31 cellular contexts compared by ENCODE assay signal in the genomic region with DNA sequence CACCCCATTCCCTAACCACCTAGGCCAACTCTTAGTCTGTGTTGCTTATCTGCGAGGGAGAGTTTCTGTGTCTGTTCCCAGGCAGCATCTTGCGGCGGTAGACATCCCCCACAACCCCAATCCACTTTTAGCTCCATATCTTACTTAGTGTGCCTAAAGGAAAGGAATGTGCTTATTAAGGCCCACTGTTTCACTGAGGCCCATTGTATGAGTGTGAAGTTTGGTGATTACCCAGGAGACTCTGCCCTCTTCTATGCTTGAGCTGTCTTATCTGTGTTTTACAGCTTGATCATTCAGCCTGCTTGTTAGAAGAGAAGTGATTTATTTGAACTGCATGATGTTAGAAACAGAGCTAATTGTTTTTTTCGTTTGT. TPM values are rescaled to one million over a fixed set of nuclear protein-coding genes. Genes with fewer than 3 reads are reported as not detected.
DNase-seq lines count a peak whose midpoint lies in the region; ATAC-seq and TF ChIP-seq lines count a peak whose summit lies in the region.
"Had no signal": no experiment of that assay in that cellular context is flagged by ENCODE, and none has a peak within 500 bp of the region (broad histone marks: within the 10 kb centered on the region; RNA-seq: fewer than 3 reads in every experiment).

No MANE protein-coding gene starts in this region.

- POLR2A ChIA-PET in Caco-2 (lab: Charles Lee) = no interaction called here
- POLR2A ChIA-PET in WTC11 (lab: Charles Lee) = no interaction called here

- H3K9me3 Mint-ChIP-seq in Caco-2 (ENCODE audit: unreplicated experiment) = peaks cover 17% of the 10 kb centered on the region
- H3K9me3 Mint-ChIP-seq in WTC11 = peaks cover 24% of the 10 kb centered on the region
- H3K9me3 Mint-ChIP-seq in neural crest cell = peaks cover 14% of the 10 kb centered on the region

- H3K4me1 ChIP-seq in Caco-2 = no peaks in the 10 kb centered on the region
- H3K4me1 ChIP-seq: gastroesophageal sphincter, psoas muscle, suprapubic skin had no signal

- no TSS peak for BruUV-seq in Caco-2 (replicated peaks; lab: Mats Ljungman, UMichigan)

- DNase-seq in Caco-2 (peak in 1 of 2 experiments; percentile 26), WTC11 (ENCODE audit: low spot score) (no peak), left cardiac atrium (no peak), neural crest cell (ENCODE audit: low read depth, low spot score) (no peak), GDM1 (lab: John Stamatoyannopoulos, UW) (no peak), SHP77 treated with DMSO at 0.1 percent for 48 hours (lab: John Stamatoyannopoulos, UW) (no peak), COLO668 (lab: John Stamatoyannopoulos, UW; ENCODE audit: unreplicated experiment) (no peak)
- no peak for DNase-seq in stimulated activated CD4-positive, alpha-beta T cell treated with anti-CD3 and anti-CD28 coated beads, Interleukin-2, amount 100 ng/mL, for 48 hours
- DNase-seq: activated CD4-positive, alpha-beta T cell treated with anti-CD3 and anti-CD28 coated beads for 4 hours; activated CD8-positive, alpha-beta memory T cell treated with anti-CD3 and anti-CD28 coated beads for 24 hours; activated naive CD4-positive, alpha-beta T cell treated with anti-CD3 and anti-CD28 coated beads, Interleukin-2, amount 50 U/mL, for 16 hours; activated T-cell treated with anti-CD3 and anti-CD28 coated beads for 4 hours; AML-193; amniotic stem cell; brain microvascular endothelial cell; CD4-positive, alpha-beta memory T cell; DMS 273 treated with DMSO at 0.1 percent for 48 hours; dorsolateral prefrontal cortex; EL; NCI-H1436; NCI-H2081; NCI-H2227 treated with DMSO at 0.1 percent for 48 hours; occipital lobe; psoas muscle; SIG-M5; stimulated activated naive B cell treated with anti-CD40 and anti-IgM and Interleukin-4, amounts not matched to agents 10 μg/mL and 1 μg/mL and 100 μg/mL, for 72 hours had no signal

- H3K27me3 ChIP-seq in Caco-2 (replicated peaks; ENCODE audit: control insufficient read depth, insufficient read depth, low read length) = no peaks in the 10 kb centered on the region
- H3K27me3 ChIP-seq: dorsolateral prefrontal cortex, gastroesophageal sphincter, suprapubic skin had no signal

- no peak overlapping the region for H3K4me3 ChIP-seq in Caco-2 (ENCODE audit: low read depth, low read length)
- H3K4me3 ChIP-seq: dorsolateral prefrontal cortex, gastroesophageal sphincter, psoas muscle, suprapubic skin had no signal

- intact Hi-C loops in Caco-2 (cut with micrococcal nuclease; ENCODE audit: unreplicated experiment) = no loop called here
- intact Hi-C loops in left cardiac atrium (cut with DNase I) = no loop called here

- H3K27ac Mint-ChIP-seq in Caco-2 (ENCODE audit: unreplicated experiment) (no peak overlapping the region), WTC11 (no peak overlapping the region), neural crest cell (ENCODE audit: unreplicated experiment) (peak overlapping the region; percentile 7)
- H3K27ac Mint-ChIP-seq: activated T-helper 2 cell treated with anti-CD3 and anti-CD28 coated beads, Interferon-gamma antibody, Interleukin-2, Interleukin-4, amounts not matched to agents 10 μg/mL and 5 μg/mL and 100 μg/mL, durations not matched to agents 14 hours and 24 hours and 36 hours; CD4-positive, alpha-beta memory T cell; mesothelial cell of epicardium; stimulated activated naive B cell treated with anti-CD40 and anti-IgM and Interleukin-4, amounts not matched to agents 10 μg/mL and 1 μg/mL and 100 μg/mL, for 72 hours had no signal

- TF ChIP-seq CTCF in Caco-2 (IDR thresholded peaks at IDR 0.05; ENCODE audit: insufficient read depth in 1 of 2, low read depth in 1 of 2, low read length in 1 of 2, severe bottlenecking in 1 of 2, unreplicated experiment in 1 of 2) (no peak), WTC11 (IDR thresholded peaks at IDR 0.05) (no peak), neural crest cell (conservative IDR thresholded peaks at IDR 0.05) (no peak)

- H3K9me3 ChIP-seq in Caco-2 = 0 out of 2 replicates have a peak, but pooled peaks cover 14% of the 10 kb centered on the region

- CTCF ChIA-PET in Caco-2 (lab: Charles Lee) (interaction anchor here (0.9 to 1.0 kb wide), 2 partner anchors 38 to 43 kb away, joined by 3 to 6 read pairs; no protein-coding TSS in a partner anchor), WTC11 (lab: Charles Lee) (interaction anchor here (0.5 to 2.1 kb wide), 4 partner anchors 11 to 673 kb away, joined by 3 to 8 read pairs (median 4); no protein-coding TSS in a partner anchor)

- H3K36me3 Mint-ChIP-seq in Caco-2 (ENCODE audit: insufficient read depth, unreplicated experiment) (no peaks in the 10 kb centered on the region), WTC11 (peaks cover 7% of the 10 kb centered on the region), neural crest cell (ENCODE audit: low read depth) (no peaks in the 10 kb centered on the region)

- ATAC-seq in WTC11 (no peak), left cardiac atrium (peak; percentile 15 to 48)
- ATAC-seq: gastroesophageal sphincter; Panc1; psoas muscle; stimulated activated naive B cell treated with anti-CD40 and anti-IgM and Interleukin-4, amounts not matched to agents 10 μg/mL and 1 μg/mL and 100 μg/mL, for 72 hours had no signal

- H3K27me3 Mint-ChIP-seq in Caco-2 (ENCODE audit: insufficient read depth, unreplicated experiment) (no peaks in the 10 kb centered on the region), WTC11 (ENCODE audit: low read depth) (no peaks in the 10 kb centered on the region; the same call in 1 of the 2 replicates), neural crest cell (ENCODE audit: low read depth) (no peaks in the 10 kb centered on the region)

- H3K36me3 ChIP-seq in Caco-2 (ENCODE audit: control insufficient read depth, insufficient read depth, low read length) = no peaks in the 10 kb centered on the region
- H3K36me3 ChIP-seq: brain microvascular endothelial cell, gastroesophageal sphincter, suprapubic skin had no signal

- peaks cover 7% of the 10 kb centered on the region for H3K4me1 Mint-ChIP-seq in Caco-2 (ENCODE audit: low read depth, unreplicated experiment)
- H3K4me1 Mint-ChIP-seq in WTC11 = peaks cover 3% of the 10 kb centered on the region; the same call in 1 of the 2 replicates
- H3K4me1 Mint-ChIP-seq in neural crest cell = peaks cover 24% of the 10 kb centered on the region
- H3K4me1 Mint-ChIP-seq: CD4-positive, alpha-beta memory T cell; stimulated activated naive B cell treated with anti-CD40 and anti-IgM and Interleukin-4, amounts not matched to agents 10 μg/mL and 1 μg/mL and 100 μg/mL, for 72 hours had no signal

- H3K4me3 Mint-ChIP-seq in Caco-2 (ENCODE audit: unreplicated experiment) = peak overlapping the region; percentile 13
- no peak overlapping the region for H3K4me3 Mint-ChIP-seq in WTC11
- H3K4me3 Mint-ChIP-seq in neural crest cell = no peak overlapping the region
- H3K4me3 Mint-ChIP-seq: CD4-positive, alpha-beta memory T cell; mesothelial cell of epicardium; stimulated activated naive B cell treated with anti-CD40 and anti-IgM and Interleukin-4, amounts not matched to agents 10 μg/mL and 1 μg/mL and 100 μg/mL, for 72 hours had no signal

TF ChIP-seq in WTC11, 78 proteins besides CTCF, POLR2A, EP300 and RAD21:
- TF ChIP-seq, protein P1, sequence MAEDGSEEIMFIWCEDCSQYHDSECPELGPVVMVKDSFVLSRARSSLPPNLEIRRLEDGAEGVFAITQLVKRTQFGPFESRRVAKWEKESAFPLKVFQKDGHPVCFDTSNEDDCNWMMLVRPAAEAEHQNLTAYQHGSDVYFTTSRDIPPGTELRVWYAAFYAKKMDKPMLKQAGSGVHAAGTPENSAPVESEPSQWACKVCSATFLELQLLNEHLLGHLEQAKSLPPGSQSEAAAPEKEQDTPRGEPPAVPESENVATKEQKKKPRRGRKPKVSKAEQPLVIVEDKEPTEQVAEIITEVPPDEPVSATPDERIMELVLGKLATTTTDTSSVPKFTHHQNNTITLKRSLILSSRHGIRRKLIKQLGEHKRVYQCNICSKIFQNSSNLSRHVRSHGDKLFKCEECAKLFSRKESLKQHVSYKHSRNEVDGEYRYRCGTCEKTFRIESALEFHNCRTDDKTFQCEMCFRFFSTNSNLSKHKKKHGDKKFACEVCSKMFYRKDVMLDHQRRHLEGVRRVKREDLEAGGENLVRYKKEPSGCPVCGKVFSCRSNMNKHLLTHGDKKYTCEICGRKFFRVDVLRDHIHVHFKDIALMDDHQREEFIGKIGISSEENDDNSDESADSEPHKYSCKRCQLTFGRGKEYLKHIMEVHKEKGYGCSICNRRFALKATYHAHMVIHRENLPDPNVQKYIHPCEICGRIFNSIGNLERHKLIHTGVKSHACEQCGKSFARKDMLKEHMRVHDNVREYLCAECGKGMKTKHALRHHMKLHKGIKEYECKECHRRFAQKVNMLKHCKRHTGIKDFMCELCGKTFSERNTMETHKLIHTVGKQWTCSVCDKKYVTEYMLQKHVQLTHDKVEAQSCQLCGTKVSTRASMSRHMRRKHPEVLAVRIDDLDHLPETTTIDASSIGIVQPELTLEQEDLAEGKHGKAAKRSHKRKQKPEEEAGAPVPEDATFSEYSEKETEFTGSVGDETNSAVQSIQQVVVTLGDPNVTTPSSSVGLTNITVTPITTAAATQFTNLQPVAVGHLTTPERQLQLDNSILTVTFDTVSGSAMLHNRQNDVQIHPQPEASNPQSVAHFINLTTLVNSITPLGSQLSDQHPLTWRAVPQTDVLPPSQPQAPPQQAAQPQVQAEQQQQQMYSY (CRISPR knock-in tag; IDR thresholded peaks at IDR 0.05) = 0 out of 2 replicates have a peak, but pooled peaks have one; percentile 16
- no peak for TF ChIP-seq GRHL2 (CRISPR knock-in tag; IDR thresholded peaks at IDR 0.05; ENCODE audit: insufficient replicate concordance, severe bottlenecking)

RNA-seq across cellular contexts. Expression of a gene that starts 10.3 kb away (rescaled TPM):
- total RNA-seq in Caco-2 (2022) (8.7 and 9.0 TPM in 2 replicates), WTC11 (2021) (5.9 to 6.3 TPM (median 6.1 TPM) in 3 replicates), left cardiac atrium (10 to 100 TPM; 27.0 to 36.3 TPM), neural crest cell (5.2 and 5.5 TPM in 2 replicates)
